ENCODE assay signal across 8 cellular contexts in the genomic region with DNA sequence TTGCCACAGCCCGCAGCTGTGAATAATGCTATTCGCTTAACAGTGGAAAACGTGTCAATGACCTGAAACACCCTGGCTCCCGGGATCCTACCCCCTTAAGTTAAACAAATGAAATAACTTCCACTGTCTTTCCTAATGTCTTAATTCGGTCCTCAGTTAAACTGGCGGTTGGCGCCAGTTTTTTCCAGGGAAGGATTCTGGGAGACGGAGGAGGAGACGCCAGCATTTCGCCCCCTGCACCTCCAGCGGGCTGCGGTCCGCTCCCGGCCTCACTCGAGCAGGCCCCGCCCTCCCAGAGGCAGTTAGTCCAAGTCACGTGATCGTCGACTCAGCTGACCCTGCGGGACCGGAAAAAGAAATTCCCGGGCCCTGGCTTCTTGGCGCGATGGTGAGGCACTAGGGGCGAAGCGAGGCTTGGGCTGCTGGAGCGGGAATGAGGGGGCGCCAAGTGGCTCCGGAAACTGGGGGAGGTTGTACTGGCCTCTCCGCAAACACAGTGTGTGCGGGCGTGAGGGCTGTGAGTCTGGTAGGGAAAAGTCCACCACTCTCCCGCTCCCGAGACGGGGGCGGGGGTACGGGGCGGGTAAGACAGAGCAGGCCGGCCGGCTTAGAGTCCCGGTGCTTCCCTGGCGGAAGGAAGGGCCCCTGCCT. TPM values are rescaled to one million over a fixed set of nuclear protein-coding genes. Genes with fewer than 3 reads are reported as not detected.
A peak's percentile ranks its signal among the peaks of the same experiment; 100 is the strongest.
DNase-seq lines count a peak whose midpoint lies in the region; ATAC-seq and TF ChIP-seq lines count a peak whose summit lies in the region.

A gene (plus strand): TSS at position 359 of the 651 bp plus-strand sequence. CDS start 27 bp downstream, at position 386.

- H3K27me3 ChIP-seq in AG04450 (ENCODE audit: control insufficient read depth, insufficient read depth, low read length), result no peaks in the 10 kb centered on the region

- peak; percentile 78 to 81 for ATAC-seq in natural killer cell treated with Interleukin-12 subunit alpha and Interleukin-12 subunit beta and Interleukin-15 and Interleukin-18, amount 100 ng/mL, for 72 hours

- POLR2A ChIA-PET in AG04450 (lab: Yijun Ruan, JAX), result interaction anchor here (0.8 kb wide), 1 partner anchor 32 kb away, joined by 4 read pairs; no protein-coding TSS in a partner anchor

- H3K27ac Mint-ChIP-seq in natural killer cell treated with Interleukin-12 subunit alpha and Interleukin-12 subunit beta and Interleukin-15 and Interleukin-18, amount 100 ng/mL, for 72 hours, result peak within 1 kb of the TSS; percentile 87 to 94

- no peaks in the 10 kb centered on the region for H3K36me3 Mint-ChIP-seq in natural killer cell treated with Interleukin-12 subunit alpha and Interleukin-12 subunit beta and Interleukin-15 and Interleukin-18, amount 100 ng/mL, for 72 hours

- H3K9me3 ChIP-seq in AG04450 (ENCODE audit: control insufficient read depth, insufficient read depth, low read length), result no peaks in the 10 kb centered on the region

- TF ChIP-seq POLR2A in GM19193 (IDR thresholded peaks at IDR 0.05; ENCODE audit: extremely low read depth, insufficient read depth, insufficient read length) (peak; percentile 57), Raji (IDR thresholded peaks at IDR 0.05; ENCODE audit: insufficient read depth, low read depth, low read length) (peak; percentile 76)

- peak within 1 kb of the TSS; percentile 96 for H3K4me3 Mint-ChIP-seq in natural killer cell treated with Interleukin-12 subunit alpha and Interleukin-12 subunit beta and Interleukin-15 and Interleukin-18, amount 100 ng/mL, for 72 hours

- CTCF ChIA-PET in AG04450 (lab: Charles Lee), result no interaction called here

- peaks cover 0 to 2% of the 10 kb centered on the region in 2 donors for H3K27me3 Mint-ChIP-seq in natural killer cell treated with Interleukin-12 subunit alpha and Interleukin-12 subunit beta and Interleukin-15 and Interleukin-18, amount 100 ng/mL, for 72 hours

- H3K4me3 ChIP-seq in AG04450 (ENCODE audit: low read depth, low read length) (peak within 1 kb of the TSS; percentile 85), fibroblast of the aortic adventitia (ENCODE audit: low read depth, low read length) (peak within 1 kb of the TSS; percentile 83)

- H3K27ac ChIP-seq in AG04450 (ENCODE audit: low read depth, low read length), result peak within 1 kb of the TSS; percentile 47

- DNase-seq in AG04450 (ENCODE audit: low read depth, low spot score), result peak; percentile 88
- peak; percentile 79 to 84 for DNase-seq in Kasumi-1 (lab: John Stamatoyannopoulos, UW)
- peak; percentile 92 for DNase-seq in activated effector memory CD4-positive, alpha-beta T cell treated with anti-CD3 and anti-CD28 coated beads, Interleukin-2, amount 50 U/mL, for 16 hours
- DNase-seq in fibroblast of the aortic adventitia (ENCODE audit: low read depth), result peak; percentile 96
- DNase-seq in natural killer cell treated with Interleukin-12 subunit alpha and Interleukin-12 subunit beta and Interleukin-15 and Interleukin-18, amount 100 ng/mL, for 72 hours (ENCODE audit: low spot score), result peak; percentile 91
- DNase-seq in stimulated activated naive CD4-positive, alpha-beta T cell (lab: John Stamatoyannopoulos, UW), result peak; percentile 21 to 65 (median 48)

- TF ChIP-seq CTCF in AG04450 (IDR thresholded peaks at IDR 0.05; ENCODE audit: low read depth, low read length), result no peak
- TF ChIP-seq CTCF in fibroblast of the aortic adventitia (IDR thresholded peaks at IDR 0.05; ENCODE audit: insufficient read depth, low read length), result no peak

- no peaks in the 10 kb centered on the region for H3K9me3 Mint-ChIP-seq in natural killer cell treated with Interleukin-12 subunit alpha and Interleukin-12 subunit beta and Interleukin-15 and Interleukin-18, amount 100 ng/mL, for 72 hours

- peaks cover 26 to 28% of the 10 kb centered on the region in 2 donors for H3K4me1 Mint-ChIP-seq in natural killer cell treated with Interleukin-12 subunit alpha and Interleukin-12 subunit beta and Interleukin-15 and Interleukin-18, amount 100 ng/mL, for 72 hours (ENCODE audit: low read depth in 2 of 2)

RNA-seq across cellular contexts. Expression of the gene that starts here (rescaled TPM):
- 52.4 and 73.4 TPM in 2 replicates for polyA plus RNA-seq in AG04450 (2011; rRNA removed)
- polyA minus RNA-seq in AG04450 (2011; rRNA and poly(A)+ RNA removed), result 26.7 and 27.3 TPM in 2 replicates
- total RNA-seq in fibroblast of the aortic adventitia (ENCODE audit: low replicate concordance), result 54.1 and 66.8 TPM in 2 replicates
- total RNA-seq in natural killer cell treated with Interleukin-12 subunit alpha and Interleukin-12 subunit beta and Interleukin-15 and Interleukin-18, amount 100 ng/mL, for 72 hours, result 10 to 100 TPM; 54.4 to 96.2 TPM

Comparison
In these comparisons a context has a peak if more than half of its experiments do, and no peak if none do; other contexts are left out.
1. Peak in every context shown above with its lines: DNase-seq, ATAC-seq, H3K4me3 ChIP-seq and H3K27ac ChIP-seq.